10 cellular contexts compared by ENCODE assay signal in genomic region chr9:92609142-92609500, GRCh38.
DNase-seq lines count a peak whose midpoint lies in the region; ATAC-seq and TF ChIP-seq lines count a peak whose summit lies in the region.
"Had no signal": no experiment of that assay in that cellular context is flagged by ENCODE, and none has a peak within 500 bp of the region (broad histone marks: within the 10 kb centered on the region; RNA-seq: fewer than 3 reads in every experiment).

No MANE protein-coding gene starts in this region.

- DNase-seq in Ammon's horn (ENCODE audit: low spot score): peak; percentile 78
- DNase-seq in NCI-H2029 treated with DMSO at 0.1 percent for 48 hours (lab: John Stamatoyannopoulos, UW): peak; percentile 73
- DNase-seq in esophagus muscularis mucosa (ENCODE audit: extremely low spot score): no peak
- DNase-seq in neural crest cell (ENCODE audit: low read depth, low spot score): no peak
- DNase-seq in natural killer cell treated with Interleukin-12 subunit alpha and Interleukin-12 subunit beta and Interleukin-15 and Interleukin-18, amount 100 ng/mL, for 72 hours (ENCODE audit: low spot score): no peak
- no peak for DNase-seq in activated naive CD4-positive, alpha-beta T cell treated with anti-CD3 and anti-CD28 coated beads, Interleukin-2, amount 50 U/mL, for 16 hours
- DNase-seq in activated CD8-positive, alpha-beta T cell treated with anti-CD3 and anti-CD28 coated beads, Interleukin-2, amount 10 ng/mL, durations not matched to agents 7 days and 5 days: no peak
- DNase-seq: activated naive CD8-positive, alpha-beta T cell treated with anti-CD3 and anti-CD28 coated beads, Interleukin-2, amount 50 U/mL, for 24 hours; CD8-positive, alpha-beta memory T cell had no signal

- H3K27ac Mint-ChIP-seq in neural crest cell (ENCODE audit: unreplicated experiment): peak overlapping the region; percentile 94
- H3K27ac Mint-ChIP-seq in natural killer cell treated with Interleukin-12 subunit alpha and Interleukin-12 subunit beta and Interleukin-15 and Interleukin-18, amount 100 ng/mL, for 72 hours: no peak overlapping the region
- H3K27ac Mint-ChIP-seq in activated CD8-positive, alpha-beta T cell treated with anti-CD3 and anti-CD28 coated beads, Interleukin-2, amount 10 ng/mL, durations not matched to agents 7 days and 5 days: no peak overlapping the region
- H3K27ac Mint-ChIP-seq: activated naive CD8-positive, alpha-beta T cell treated with anti-CD3 and anti-CD28 coated beads, Interleukin-2, amount 50 U/mL, for 24 hours had no signal

- TF ChIP-seq EP300 in esophagus muscularis mucosa (IDR thresholded peaks at IDR 0.05): no peak

- H3K9me3 ChIP-seq in esophagus muscularis mucosa: no peaks in the 10 kb centered on the region

- peaks cover 12% of the 10 kb centered on the region for H3K4me1 Mint-ChIP-seq in neural crest cell
- peaks cover 0 to 3% of the 10 kb centered on the region in 2 donors for H3K4me1 Mint-ChIP-seq in natural killer cell treated with Interleukin-12 subunit alpha and Interleukin-12 subunit beta and Interleukin-15 and Interleukin-18, amount 100 ng/mL, for 72 hours (ENCODE audit: low read depth in 2 of 2)
- no peaks in the 10 kb centered on the region for H3K4me1 Mint-ChIP-seq in activated CD8-positive, alpha-beta T cell treated with anti-CD3 and anti-CD28 coated beads, Interleukin-2, amount 10 ng/mL, durations not matched to agents 7 days and 5 days (ENCODE audit: low read depth)
- H3K4me1 Mint-ChIP-seq: CD8-positive, alpha-beta memory T cell had no signal

- intact Hi-C loops in esophagus muscularis mucosa (cut with DNase I): no loop called here

- POLR2A ChIA-PET in activated CD8-positive, alpha-beta T cell treated with anti-CD3 and anti-CD28 coated beads, Interleukin-2, amount 10 ng/mL, durations not matched to agents 7 days and 5 days (lab: Charles Lee): no interaction called here

- H3K27me3 Mint-ChIP-seq in neural crest cell (ENCODE audit: low read depth): no peaks in the 10 kb centered on the region
- no peaks in the 10 kb centered on the region for H3K27me3 Mint-ChIP-seq in natural killer cell treated with Interleukin-12 subunit alpha and Interleukin-12 subunit beta and Interleukin-15 and Interleukin-18, amount 100 ng/mL, for 72 hours
- no peaks in the 10 kb centered on the region for H3K27me3 Mint-ChIP-seq in activated CD8-positive, alpha-beta T cell treated with anti-CD3 and anti-CD28 coated beads, Interleukin-2, amount 10 ng/mL, durations not matched to agents 7 days and 5 days (ENCODE audit: low read depth)
- H3K27me3 Mint-ChIP-seq: activated naive CD8-positive, alpha-beta T cell treated with anti-CD3 and anti-CD28 coated beads, Interleukin-2, amount 50 U/mL, for 24 hours; CD8-positive, alpha-beta memory T cell had no signal

- TF ChIP-seq POLR2A in esophagus muscularis mucosa (IDR thresholded peaks at IDR 0.05; ENCODE audit: low read depth): no peak

- no peak overlapping the region for H3K4me3 ChIP-seq in esophagus muscularis mucosa

- H3K27ac ChIP-seq in esophagus muscularis mucosa (replicated peaks in 1 of 4): peak overlapping the region; percentile 70 to 89 (median 84)

- no peak for ATAC-seq in natural killer cell treated with Interleukin-12 subunit alpha and Interleukin-12 subunit beta and Interleukin-15 and Interleukin-18, amount 100 ng/mL, for 72 hours
- ATAC-seq in activated CD8-positive, alpha-beta T cell treated with anti-CD3 and anti-CD28 coated beads, Interleukin-2, amount 10 ng/mL, durations not matched to agents 7 days and 5 days: no peak
- ATAC-seq in HG03045 (IDR thresholded peaks at IDR 0.05; ENCODE audit: unreplicated experiment): no peak
- ATAC-seq: activated naive CD8-positive, alpha-beta T cell treated with anti-CD3 and anti-CD28 coated beads, Interleukin-2, amount 50 U/mL, for 24 hours had no signal

- peaks cover 0 to 31% (median 12%) of the 10 kb centered on the region in 4 donors for H3K36me3 ChIP-seq in esophagus muscularis mucosa

- 26% methylated on average over 3 of the region's 5 CpGs for WGBS in esophagus muscularis mucosa

- H3K27me3 ChIP-seq in esophagus muscularis mucosa: no peaks in the 10 kb centered on the region

- TF ChIP-seq CTCF in esophagus muscularis mucosa (IDR thresholded peaks at IDR 0.05): no peak
- no peak for TF ChIP-seq CTCF in neural crest cell (conservative IDR thresholded peaks at IDR 0.05)

- peaks cover 5% of the 10 kb centered on the region for H3K9me3 Mint-ChIP-seq in neural crest cell
- peaks cover under 1% of the 10 kb centered on the region for H3K9me3 Mint-ChIP-seq in natural killer cell treated with Interleukin-12 subunit alpha and Interleukin-12 subunit beta and Interleukin-15 and Interleukin-18, amount 100 ng/mL, for 72 hours
- H3K9me3 Mint-ChIP-seq in activated CD8-positive, alpha-beta T cell treated with anti-CD3 and anti-CD28 coated beads, Interleukin-2, amount 10 ng/mL, durations not matched to agents 7 days and 5 days (ENCODE audit: insufficient read depth): peaks cover 9% of the 10 kb centered on the region

- H3K4me3 Mint-ChIP-seq in neural crest cell: no peak overlapping the region
- H3K4me3 Mint-ChIP-seq in natural killer cell treated with Interleukin-12 subunit alpha and Interleukin-12 subunit beta and Interleukin-15 and Interleukin-18, amount 100 ng/mL, for 72 hours: no peak overlapping the region
- no peak overlapping the region for H3K4me3 Mint-ChIP-seq in activated CD8-positive, alpha-beta T cell treated with anti-CD3 and anti-CD28 coated beads, Interleukin-2, amount 10 ng/mL, durations not matched to agents 7 days and 5 days
- H3K4me3 Mint-ChIP-seq: activated naive CD8-positive, alpha-beta T cell treated with anti-CD3 and anti-CD28 coated beads, Interleukin-2, amount 50 U/mL, for 24 hours; CD8-positive, alpha-beta memory T cell had no signal

- peaks cover 23 to 82% (median 78%) of the 10 kb centered on the region in 4 donors for H3K4me1 ChIP-seq in esophagus muscularis mucosa

- H3K36me3 Mint-ChIP-seq in neural crest cell (ENCODE audit: low read depth): peaks cover 11% of the 10 kb centered on the region
- H3K36me3 Mint-ChIP-seq in natural killer cell treated with Interleukin-12 subunit alpha and Interleukin-12 subunit beta and Interleukin-15 and Interleukin-18, amount 100 ng/mL, for 72 hours: no peaks in the 10 kb centered on the region
- peaks cover 18% of the 10 kb centered on the region for H3K36me3 Mint-ChIP-seq in activated CD8-positive, alpha-beta T cell treated with anti-CD3 and anti-CD28 coated beads, Interleukin-2, amount 10 ng/mL, durations not matched to agents 7 days and 5 days (ENCODE audit: low read depth)

- CTCF ChIA-PET in activated CD8-positive, alpha-beta T cell treated with anti-CD3 and anti-CD28 coated beads, Interleukin-2, amount 10 ng/mL, durations not matched to agents 7 days and 5 days (lab: Charles Lee): interaction anchor here (1.2 kb wide), 1 partner anchor 19 kb away, joined by 3 read pairs; no protein-coding TSS in a partner anchor

Comparison
In these comparisons a context has a peak if more than half of its experiments do, and no peak if none do; other contexts are left out.
1. DNase-seq: peak in Ammon's horn (single experiment) and NCI-H2029 treated with DMSO at 0.1 percent for 48 hours (single experiment); none in esophagus muscularis mucosa (single experiment), neural crest cell (single experiment), natural killer cell treated with Interleukin-12 subunit alpha and Interleukin-12 subunit beta and Interleukin-15 and Interleukin-18, amount 100 ng/mL, for 72 hours (single experiment), activated naive CD4-positive, alpha-beta T cell treated with anti-CD3 and anti-CD28 coated beads, Interleukin-2, amount 50 U/mL, for 16 hours (single experiment) and activated CD8-positive, alpha-beta T cell treated with anti-CD3 and anti-CD28 coated beads, Interleukin-2, amount 10 ng/mL, durations not matched to agents 7 days and 5 days (single experiment).